8 cellular contexts compared by ENCODE assay signal in the genomic region with DNA sequence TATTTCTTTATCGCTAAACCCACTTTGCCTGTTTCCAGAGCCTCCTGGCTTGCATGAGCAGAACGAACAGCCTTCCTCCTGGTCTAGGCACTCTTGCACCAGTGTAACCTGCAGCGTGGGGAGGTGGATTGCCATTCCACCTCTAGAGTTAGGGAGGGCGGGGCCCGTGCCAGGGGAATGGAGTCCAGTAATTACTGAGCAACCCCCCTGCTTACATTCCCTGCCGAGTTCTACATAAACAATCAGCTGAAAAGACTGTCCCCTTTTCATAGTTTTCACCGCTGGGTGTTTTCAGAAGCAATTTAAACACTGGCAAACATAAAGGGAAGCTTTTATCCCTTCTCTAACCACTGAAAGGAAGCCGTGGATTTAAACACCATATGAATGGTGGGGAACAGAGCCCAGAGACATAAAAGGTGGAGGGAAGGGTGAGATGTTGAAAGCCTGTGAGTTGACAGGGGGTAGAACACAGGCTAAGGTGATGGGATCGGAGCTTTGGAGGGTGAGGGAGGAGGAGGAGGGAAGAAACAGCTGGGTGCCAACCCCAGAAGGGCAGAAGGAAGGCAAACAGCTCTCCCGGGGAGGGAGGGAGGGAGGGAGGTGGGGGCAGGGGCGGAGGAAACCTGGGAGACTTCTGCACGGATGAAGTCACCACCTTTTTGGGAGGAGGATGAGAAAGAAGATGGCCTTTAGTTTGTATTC.
DNase-seq lines count a peak whose midpoint lies in the region; ATAC-seq and TF ChIP-seq lines count a peak whose summit lies in the region.

No MANE protein-coding gene starts in this region.

- no peak overlapping the region for H3K4me3 ChIP-seq in mesenchymal stem cell (ENCODE audit: insufficient read depth in 1 of 2, low read depth in 1 of 2, low read length in 2 of 2)

- peak; percentile 89 for DNase-seq in COR-L47 (lab: John Stamatoyannopoulos, UW)
- peak; percentile 90 for DNase-seq in NCI-H1092 treated with DMSO at 0.1 percent for 48 hours (lab: John Stamatoyannopoulos, UW)
- DNase-seq in mesenchymal stem cell: peak; percentile 50
- DNase-seq in mucosa of gallbladder (ENCODE audit: low spot score): no peak
- DNase-seq in stimulated activated CD4-positive, alpha-beta T cell treated with anti-CD3 and anti-CD28 coated beads, Interleukin-12 subunit alpha, Interleukin-12 subunit beta, amount 100 ng/mL, for 4 hours: no peak

- H4K91ac ChIP-seq in mesenchymal stem cell (ENCODE audit: low read length): peak overlapping the region; percentile 94

- H3K36me3 Mint-ChIP-seq in brain: peaks cover 4% of the 10 kb centered on the region

- peak overlapping the region; percentile 86 for H4K8ac ChIP-seq in mesenchymal stem cell (ENCODE audit: low read length)

- H3K79me1 ChIP-seq in mesenchymal stem cell (replicated peaks; ENCODE audit: low read length, poor library complexity, severe bottlenecking): no peaks in the 10 kb centered on the region

- H3K9ac ChIP-seq in mesenchymal stem cell (ENCODE audit: low read length): peak overlapping the region; percentile 57

- H3K27ac Mint-ChIP-seq in brain: peak overlapping the region; percentile 87 to 97 (median 91)

- peak overlapping the region; percentile 83 to 92 for H3K18ac ChIP-seq in mesenchymal stem cell (ENCODE audit: low read depth in 1 of 2, low read length in 2 of 2)

- H2BK120ac ChIP-seq in mesenchymal stem cell (ENCODE audit: low read depth, low read length): peak overlapping the region; percentile 69

- peak overlapping the region; percentile 75 to 88 for H3K4ac ChIP-seq in mesenchymal stem cell (ENCODE audit: low read depth in 1 of 2, low read length in 2 of 2)

- H3K9me3 Mint-ChIP-seq in brain: peaks cover 0 to 5% (median 0%) of the 10 kb centered on the region in 5 experiments

- peak overlapping the region in 1 of 2 experiments; percentile 35 for H3K14ac ChIP-seq in mesenchymal stem cell (ENCODE audit: low read length in 2 of 2)

- H3K4me2 ChIP-seq in mesenchymal stem cell (ENCODE audit: low read length, poor library complexity, severe bottlenecking): peak overlapping the region; percentile 33

- TF ChIP-seq CTCF in brain (conservative IDR thresholded peaks at IDR 0.05): no peak

- H3K27me3 ChIP-seq in mesenchymal stem cell (ENCODE audit: control insufficient read depth in 1 of 2, insufficient read depth in 1 of 2, low read length in 2 of 2): no peaks in the 10 kb centered on the region

- H3K4me1 Mint-ChIP-seq in brain: peaks cover 84% of the 10 kb centered on the region

- peak overlapping the region; percentile 98 for H3K27ac ChIP-seq in mesenchymal stem cell (ENCODE audit: low read length, poor library complexity, severe bottlenecking)

- peak overlapping the region; percentile 46 for H2BK15ac ChIP-seq in mesenchymal stem cell (ENCODE audit: low read depth, poor library complexity, severe bottlenecking)

- peak overlapping the region; percentile 54 for H2AFZ ChIP-seq in mesenchymal stem cell (ENCODE audit: low read depth, low read length)

- peak overlapping the region; percentile 82 for H2BK5ac ChIP-seq in mesenchymal stem cell (ENCODE audit: low read depth, low read length, poor library complexity, severe bottlenecking)

- no peaks in the 10 kb centered on the region for H3K9me3 ChIP-seq in mesenchymal stem cell (ENCODE audit: control insufficient read depth, low read length)

- 22% methylated on average over 10 of the region's 12 CpGs for WGBS in mesenchymal stem cell

- no peak overlapping the region for H3K23ac ChIP-seq in mesenchymal stem cell (ENCODE audit: low read length in 2 of 2)

- ATAC-seq in HG02588 (IDR thresholded peaks at IDR 0.05; ENCODE audit: unreplicated experiment) (no peak), HG02970 (IDR thresholded peaks at IDR 0.05; ENCODE audit: low FRiP score, unreplicated experiment) (no peak)

- H3K27me3 Mint-ChIP-seq in brain: no peaks in the 10 kb centered on the region

- peak overlapping the region; percentile 36 to 74 (median 65) for H3K4me3 Mint-ChIP-seq in brain

- H3K36me3 ChIP-seq in mesenchymal stem cell (ENCODE audit: control insufficient read depth in 1 of 2, insufficient read depth in 2 of 2, low read depth in 1 of 2, low read length in 2 of 2): no peaks in the 10 kb centered on the region

- H2AK5ac ChIP-seq in mesenchymal stem cell (ENCODE audit: low read length, severe bottlenecking): peak overlapping the region; percentile 40

- peaks cover 30% of the 10 kb centered on the region for H3K4me1 ChIP-seq in mesenchymal stem cell (ENCODE audit: control insufficient read depth, insufficient read depth, low read depth, low read length)

- peak overlapping the region; percentile 79 to 82 for H2BK12ac ChIP-seq in mesenchymal stem cell (ENCODE audit: low read length in 2 of 2)

Comparison
In these comparisons a context has a peak if more than half of its experiments do, and no peak if none do; other contexts are left out.
1. DNase-seq: peak in COR-L47 (single experiment), NCI-H1092 treated with DMSO at 0.1 percent for 48 hours (single experiment) and mesenchymal stem cell (single experiment); none in mucosa of gallbladder (single experiment) and stimulated activated CD4-positive, alpha-beta T cell treated with anti-CD3 and anti-CD28 coated beads, Interleukin-12 subunit alpha, Interleukin-12 subunit beta, amount 100 ng/mL, for 4 hours (single experiment).